26 cellular contexts compared by ENCODE assay signal in the genomic region with DNA sequence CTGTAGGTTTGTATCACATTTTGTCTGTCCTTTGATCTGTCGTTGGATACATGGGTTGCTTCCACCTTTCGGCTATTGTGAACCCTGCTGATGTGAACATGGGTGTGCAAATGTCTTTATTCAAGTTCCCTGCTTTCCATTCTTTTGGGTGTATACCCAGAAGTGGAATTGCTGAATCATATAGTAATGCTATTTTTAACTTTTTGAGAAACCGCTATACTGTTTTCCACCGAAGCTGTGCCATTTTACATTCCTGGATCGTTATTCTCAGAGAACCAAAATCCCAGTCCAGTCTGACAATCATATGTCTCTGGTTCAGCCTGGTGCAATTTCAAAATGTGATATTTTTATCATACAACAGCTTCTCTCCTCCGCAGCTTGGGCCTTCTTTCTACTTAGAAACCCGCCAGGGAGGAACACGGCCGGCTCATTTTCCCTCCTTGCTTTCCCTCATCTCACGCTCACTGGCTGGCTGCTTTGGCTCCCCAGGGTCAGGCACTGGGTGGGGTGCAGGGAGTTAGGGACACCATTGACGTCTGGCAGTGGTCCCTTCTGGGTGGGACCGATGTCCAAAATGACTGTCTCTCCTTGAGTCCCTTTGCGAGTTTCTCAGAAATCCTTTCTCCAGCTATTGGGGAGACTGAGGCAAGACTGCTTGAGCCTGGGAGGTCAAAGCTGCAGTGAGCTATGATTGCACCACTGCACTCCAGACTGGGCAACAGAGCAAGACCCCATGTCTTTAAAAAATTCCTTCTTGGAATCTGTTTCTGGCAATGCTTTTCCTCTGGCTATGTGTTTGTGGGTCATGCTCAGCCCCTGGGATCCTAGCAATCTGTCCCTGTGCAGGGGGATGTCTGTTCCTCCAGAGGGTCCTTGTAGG.
DNase-seq lines count a peak whose midpoint lies in the region; ATAC-seq, FAIRE-seq and TF ChIP-seq lines count a peak whose summit lies in the region.
"Had no signal": no experiment of that assay in that cellular context is flagged by ENCODE, and none has a peak within 500 bp of the region (broad histone marks: within the 10 kb centered on the region; RNA-seq: fewer than 3 reads in every experiment).

No MANE protein-coding gene starts in this region.

- 0 out of 2 replicates have a peak overlapping the region, but pooled peaks have one; percentile 64 for H2AFZ ChIP-seq in PC-3 (ENCODE audit: low read length)

- in situ Hi-C loops in brain microvascular endothelial cell (cut with HindIII; ENCODE audit: low pct_ligation_motif_present, low sequenced_read_pairs): no loop called here

- ATAC-seq in PC-3 (no peak), pancreas (no peak), HG02759 (IDR thresholded peaks at IDR 0.05; ENCODE audit: unreplicated experiment) (no peak)
- ATAC-seq: natural killer cell treated with Interleukin-12 subunit alpha and Interleukin-12 subunit beta and Interleukin-15 and Interleukin-18, amount 100 ng/mL, for 72 hours; upper lobe of right lung had no signal

- H3K79me2 ChIP-seq in PC-3 (ENCODE audit: low read length): no peaks in the 10 kb centered on the region

- no TSS peak for BruUV-seq in PC-3 (replicated peaks; lab: Mats Ljungman, UMichigan)

- H3K4me1 ChIP-seq in PC-3 (ENCODE audit: insufficient read depth, low read length): peaks cover 53% of the 10 kb centered on the region
- H3K4me1 ChIP-seq in pancreas: no peaks in the 10 kb centered on the region
- H3K4me1 ChIP-seq: upper lobe of right lung had no signal

- CTCF ChIA-PET in PC-3 (lab: Charles Lee): interaction anchor here (0.6 kb wide), 1 partner anchor 199 kb away, joined by 3 read pairs; no protein-coding TSS in a partner anchor

- POLR2A ChIA-PET in PC-3 (lab: Charles Lee; ENCODE audit: unreplicated experiment): interaction anchor here (0.6 to 1.0 kb wide), 2 partner anchors 75 to 83 kb away, joined by 3 to 8 read pairs; no protein-coding TSS in a partner anchor

- 82 to 88% methylated on average over 12 to 13 of the region's 13 CpGs for WGBS in pancreas, 2 donors

- H3K9me3 ChIP-seq in PC-3 (ENCODE audit: low read length): no peaks in the 10 kb centered on the region
- H3K9me3 ChIP-seq in pancreas: no peaks in the 10 kb centered on the region
- H3K9me3 ChIP-seq: ovary, spleen, upper lobe of right lung had no signal

- H4K20me1 ChIP-seq in PC-3 (ENCODE audit: low read length): no peaks in the 10 kb centered on the region

- H3K9ac ChIP-seq in PC-3 (ENCODE audit: low read length): no peak overlapping the region

- FAIRE-seq in pancreas (lab: Jason Lieb, UNC): no peak

- H3K27ac Mint-ChIP-seq in CD14-positive monocyte (peak overlapping the region in 2 of 7 donors; percentile 53 to 77), osteocyte (ENCODE audit: unreplicated experiment) (peak overlapping the region; percentile 96)
- H3K27ac Mint-ChIP-seq: activated CD4-positive, alpha-beta T cell treated with anti-CD3 and anti-CD28 coated beads, Interleukin-2, amount 10 ng/mL, durations not matched to agents 24 days and 14 days; natural killer cell treated with Interleukin-12 subunit alpha and Interleukin-12 subunit beta and Interleukin-15 and Interleukin-18, amount 100 ng/mL, for 72 hours had no signal

- H3K27me3 Mint-ChIP-seq in CD14-positive monocyte (ENCODE audit: low read depth in 3 of 3): peaks cover 4 to 7% (median 5%) of the 10 kb centered on the region in 3 donors
- no peaks in the 10 kb centered on the region for H3K27me3 Mint-ChIP-seq in osteocyte (ENCODE audit: unreplicated experiment)
- H3K27me3 Mint-ChIP-seq: brain had no signal

- intact Hi-C loops in CD14-positive monocyte (cut with micrococcal nuclease): no loop called here
- intact Hi-C loops in PC-3 (cut with micrococcal nuclease): loop anchor here (2.0 kb wide), 1 partner anchor 71 kb away; no protein-coding TSS in a partner anchor
- intact Hi-C loops in pancreas (cut with DNase I): no loop called here

- peaks cover 27% of the 10 kb centered on the region for H3K4me1 Mint-ChIP-seq in CD14-positive monocyte
- peaks cover 63% of the 10 kb centered on the region for H3K4me1 Mint-ChIP-seq in osteocyte (ENCODE audit: unreplicated experiment)
- H3K4me1 Mint-ChIP-seq: activated CD4-positive, alpha-beta T cell treated with anti-CD3 and anti-CD28 coated beads, Interleukin-2, amount 10 ng/mL, durations not matched to agents 24 days and 14 days had no signal

- H3K4me3 ChIP-seq in PC-3 (ENCODE audit: low read length): no peak overlapping the region
- H3K4me3 ChIP-seq in brain microvascular endothelial cell (ENCODE audit: low read depth, low read length): no peak overlapping the region
- no peak overlapping the region for H3K4me3 ChIP-seq in pancreas
- H3K4me3 ChIP-seq: ovary, spleen, upper lobe of right lung had no signal

- DNase-seq in CD14-positive monocyte (ENCODE audit: low spot score) (no peak), PC-3 (no peak), brain microvascular endothelial cell (no peak), osteocyte (ENCODE audit: extremely low spot score, unreplicated experiment) (no peak), pancreas (no peak), HT-29 (ENCODE audit: low spot score) (no peak), GM20000 (ENCODE audit: low spot score) (no peak)
- DNase-seq: activated CD4-positive, alpha-beta T cell treated with anti-CD3 and anti-CD28 coated beads, Interleukin-2, amount 10 ng/mL, durations not matched to agents 24 days and 14 days; activated gamma-delta T cell; activated T-cell treated with anti-CD3 and anti-CD28 coated beads, Interleukin-2, amount 50 U/mL, for 1 hour; DMS79 treated with DMSO at 0.1 percent for 48 hours; effector CD4-positive, alpha-beta T cell; erythroblast; head of caudate nucleus; Kasumi-1; NCI-H1048; NCI-H187 treated with DMSO at 0.1 percent for 48 hours; NCI-H526 treated with DMSO at 0.1 percent for 48 hours; ovary; spleen; upper lobe of right lung had no signal

- H3K4me2 ChIP-seq in PC-3 (ENCODE audit: low read length): peak overlapping the region; percentile 73

- TF ChIP-seq CTCF in CD14-positive monocyte (IDR thresholded peaks at IDR 0.05) (no peak), PC-3 (conservative IDR thresholded peaks at IDR 0.05; ENCODE audit: low read depth, low read length) (no peak), brain microvascular endothelial cell (IDR thresholded peaks at IDR 0.05; ENCODE audit: low read depth, low read length, missing control alignments) (no peak), osteocyte (IDR thresholded peaks at IDR 0.05) (no peak), pancreas (IDR thresholded peaks at IDR 0.05) (no peak), GM20000 (IDR thresholded peaks at IDR 0.05; ENCODE audit: extremely low read depth, missing control alignments) (no peak)

- H3K27me3 ChIP-seq in PC-3 (ENCODE audit: low read length) (no peaks in the 10 kb centered on the region), brain microvascular endothelial cell (replicated peaks) (no peaks in the 10 kb centered on the region), pancreas (no peaks in the 10 kb centered on the region)
- H3K27me3 ChIP-seq: ovary, upper lobe of right lung had no signal

- peaks cover 0 to 3% (median 0%) of the 10 kb centered on the region in 7 donors for H3K9me3 Mint-ChIP-seq in CD14-positive monocyte
- H3K9me3 Mint-ChIP-seq in osteocyte (ENCODE audit: unreplicated experiment): no peaks in the 10 kb centered on the region
- H3K9me3 Mint-ChIP-seq: activated CD4-positive, alpha-beta T cell treated with anti-CD3 and anti-CD28 coated beads, Interleukin-2, amount 10 ng/mL, durations not matched to agents 24 days and 14 days; brain; natural killer cell treated with Interleukin-12 subunit alpha and Interleukin-12 subunit beta and Interleukin-15 and Interleukin-18, amount 100 ng/mL, for 72 hours had no signal

- H3K4me3 Mint-ChIP-seq in CD14-positive monocyte: peak overlapping the region; percentile 48 to 60
- H3K4me3 Mint-ChIP-seq in osteocyte (ENCODE audit: unreplicated experiment): no peak overlapping the region
- H3K4me3 Mint-ChIP-seq: activated CD4-positive, alpha-beta T cell treated with anti-CD3 and anti-CD28 coated beads, Interleukin-2, amount 10 ng/mL, durations not matched to agents 24 days and 14 days; brain; natural killer cell treated with Interleukin-12 subunit alpha and Interleukin-12 subunit beta and Interleukin-15 and Interleukin-18, amount 100 ng/mL, for 72 hours had no signal

- no peaks in the 10 kb centered on the region for H3K9me2 ChIP-seq in PC-3 (replicated peaks; ENCODE audit: low read length)

- H3K36me3 ChIP-seq in PC-3 (ENCODE audit: low read depth, low read length): no peaks in the 10 kb centered on the region
- H3K36me3 ChIP-seq in brain microvascular endothelial cell (replicated peaks): no peaks in the 10 kb centered on the region
- no peaks in the 10 kb centered on the region for H3K36me3 ChIP-seq in pancreas
- H3K36me3 ChIP-seq: ovary, spleen, upper lobe of right lung had no signal

- no peaks in the 10 kb centered on the region for H3F3A ChIP-seq in PC-3 (ENCODE audit: low read length, unreplicated experiment)

- H3K36me3 Mint-ChIP-seq in CD14-positive monocyte (peaks cover 0 to 1% of the 10 kb centered on the region in 2 donors), osteocyte (ENCODE audit: unreplicated experiment) (no peaks in the 10 kb centered on the region)
- H3K36me3 Mint-ChIP-seq: brain; natural killer cell treated with Interleukin-12 subunit alpha and Interleukin-12 subunit beta and Interleukin-15 and Interleukin-18, amount 100 ng/mL, for 72 hours had no signal

- peak overlapping the region; percentile 84 for H3K27ac ChIP-seq in PC-3 (ENCODE audit: low read length)
- H3K27ac ChIP-seq in brain microvascular endothelial cell: peak overlapping the region; percentile 45
- H3K27ac ChIP-seq in pancreas: no peak overlapping the region
- H3K27ac ChIP-seq: C4-2B, HL-60, ovary, spleen, upper lobe of right lung had no signal

Comparison
In these comparisons a context has a peak if more than half of its experiments do, and no peak if none do; other contexts are left out.
1. H3K27ac ChIP-seq: peak in PC-3 (single experiment) and brain microvascular endothelial cell (single experiment); none in pancreas (0 of 4).